ENCODE assay signal across 20 cellular contexts in genomic region chr19:57825501-57825900, GRCh38. TPM values are rescaled to one million over a fixed set of nuclear protein-coding genes. Genes with fewer than 3 reads are reported as not detected.
DNase-seq lines count a peak whose midpoint lies in the region; FAIRE-seq and TF ChIP-seq lines count a peak whose summit lies in the region.
"Had no signal": no experiment of that assay in that cellular context is flagged by ENCODE, and none has a peak within 500 bp of the region (broad histone marks: within the 10 kb centered on the region; RNA-seq: fewer than 3 reads in every experiment).

No MANE protein-coding gene starts in this region.

- TF ChIP-seq POLR2A in breast epithelium (IDR thresholded peaks at IDR 0.05) (no peak), GM12891 (IDR thresholded peaks at IDR 0.05; ENCODE audit: low read depth, low read length) (no peak)

- no peak overlapping the region for H3K14ac ChIP-seq in mesenchymal stem cell (ENCODE audit: low read length in 2 of 2)

- no peak overlapping the region for H2BK12ac ChIP-seq in mesenchymal stem cell (ENCODE audit: low read length in 2 of 2)

- H3K9ac ChIP-seq in mesenchymal stem cell (ENCODE audit: low read length), result no peak overlapping the region

- H3K36me3 ChIP-seq in mesenchymal stem cell (ENCODE audit: control insufficient read depth in 1 of 2, insufficient read depth in 2 of 2, low read depth in 1 of 2, low read length in 2 of 2), result peaks cover 9 to 30% of the 10 kb centered on the region in 2 experiments
- H3K36me3 ChIP-seq in breast epithelium, result no peaks in the 10 kb centered on the region

- H3K27me3 ChIP-seq in mesenchymal stem cell (ENCODE audit: control insufficient read depth in 1 of 2, insufficient read depth in 1 of 2, low read length in 2 of 2), result no peaks in the 10 kb centered on the region
- no peaks in the 10 kb centered on the region for H3K27me3 ChIP-seq in breast epithelium
- H3K27me3 ChIP-seq: BE2C had no signal

- no peak overlapping the region for H3K4me2 ChIP-seq in mesenchymal stem cell (ENCODE audit: low read length, poor library complexity, severe bottlenecking)

- H3K9me3 ChIP-seq in mesenchymal stem cell (ENCODE audit: control insufficient read depth, low read length), result no peaks in the 10 kb centered on the region
- H3K9me3 ChIP-seq in breast epithelium, result peaks cover 0 to 18% of the 10 kb centered on the region in 2 donors
- H3K9me3 ChIP-seq: BE2C, Caco-2 had no signal

- no peak for FAIRE-seq in GM12891 (lab: Jason Lieb, UNC)
- FAIRE-seq: A204.1, D721Med, G401.6 had no signal

- H2BK120ac ChIP-seq in mesenchymal stem cell (ENCODE audit: low read depth, low read length), result no peak overlapping the region

- no peak overlapping the region for H2AK5ac ChIP-seq in mesenchymal stem cell (ENCODE audit: low read length, severe bottlenecking)

- H3K4me3 Mint-ChIP-seq in progenitor cell of endocrine pancreas (ENCODE audit: low read depth), result no peak overlapping the region
- H3K4me3 Mint-ChIP-seq: HFFc6 had no signal

- H3K27ac ChIP-seq in RWPE1, result peak overlapping the region; percentile 10; the same call in 1 of the 2 replicates
- peak overlapping the region; percentile 97 for H3K27ac ChIP-seq in VCaP
- peak overlapping the region; percentile 14 for H3K27ac ChIP-seq in mesenchymal stem cell (ENCODE audit: low read length, poor library complexity, severe bottlenecking)
- no peak overlapping the region for H3K27ac ChIP-seq in breast epithelium
- H3K27ac ChIP-seq: HL-60 had no signal

- H3K23ac ChIP-seq in mesenchymal stem cell (ENCODE audit: low read length in 2 of 2), result no peak overlapping the region

- CTCF ChIA-PET in RWPE1 (lab: Yijun Ruan, JAX) (no interaction called here), GM10248 (lab: Yijun Ruan, JAX) (no interaction called here)

- H3K4me3 ChIP-seq in mesenchymal stem cell (ENCODE audit: insufficient read depth in 1 of 2, low read depth in 1 of 2, low read length in 2 of 2) (no peak overlapping the region), breast epithelium (no peak overlapping the region)

- H3K4me1 ChIP-seq in mesenchymal stem cell (ENCODE audit: control insufficient read depth, insufficient read depth, low read depth, low read length) (peaks cover 16% of the 10 kb centered on the region), breast epithelium (peaks cover 0 to 4% of the 10 kb centered on the region in 2 donors)
- H3K4me1 ChIP-seq: BE2C had no signal

- no peak overlapping the region for H2AFZ ChIP-seq in mesenchymal stem cell (ENCODE audit: low read depth, low read length)

- over 99% methylated on average over 6 of the region's 7 CpGs for WGBS in mesenchymal stem cell

- intact Hi-C loops in breast epithelium (cut with DNase I; ENCODE audit: low total_unique reads), result no loop called here

- peaks cover 25% of the 10 kb centered on the region for H3K36me3 Mint-ChIP-seq in progenitor cell of endocrine pancreas (ENCODE audit: insufficient read depth)

- H3K4me1 Mint-ChIP-seq in progenitor cell of endocrine pancreas (ENCODE audit: low read depth), result peaks cover 65% of the 10 kb centered on the region

- POLR2A ChIA-PET in RWPE1 (lab: Yijun Ruan, JAX; ENCODE audit: low non-redundant PET) (no interaction called here), GM10248 (lab: Yijun Ruan, JAX) (no interaction called here)

- H3K79me1 ChIP-seq in mesenchymal stem cell (replicated peaks; ENCODE audit: low read length, poor library complexity, severe bottlenecking), result peaks cover 7% of the 10 kb centered on the region

- no peaks in the 10 kb centered on the region for H3K27me3 Mint-ChIP-seq in progenitor cell of endocrine pancreas
- H3K27me3 Mint-ChIP-seq: CD4-positive, CD25-positive, alpha-beta regulatory T cell had no signal

- H2BK5ac ChIP-seq in mesenchymal stem cell (ENCODE audit: low read depth, low read length, poor library complexity, severe bottlenecking), result no peak overlapping the region

- no peak for TF ChIP-seq CTCF in RWPE1 (conservative IDR thresholded peaks at IDR 0.05; ENCODE audit: low read depth)
- no peak for TF ChIP-seq CTCF in VCaP (conservative IDR thresholded peaks at IDR 0.05)
- TF ChIP-seq CTCF in progenitor cell of endocrine pancreas (IDR thresholded peaks at IDR 0.05; ENCODE audit: unreplicated experiment), result no peak
- no peak for TF ChIP-seq CTCF in breast epithelium (IDR thresholded peaks at IDR 0.05)
- TF ChIP-seq CTCF in GM10248 (IDR thresholded peaks at IDR 0.05; ENCODE audit: control extremely low read depth, extremely low read depth, low read depth, missing control alignments), result no peak

- H3K4ac ChIP-seq in mesenchymal stem cell (ENCODE audit: low read depth in 1 of 2, low read length in 2 of 2), result no peak overlapping the region

- no peak overlapping the region for H4K91ac ChIP-seq in mesenchymal stem cell (ENCODE audit: low read length)

- DNase-seq in RWPE1 (ENCODE audit: low spot score) (no peak), mesenchymal stem cell (peak; percentile 50), progenitor cell of endocrine pancreas (ENCODE audit: low spot score, unreplicated experiment) (no peak), breast epithelium (ENCODE audit: low spot score in 2 of 2) (no peak), GM12891 (ENCODE audit: insufficient read length, low spot score) (no peak), GM10248 (ENCODE audit: extremely low spot score) (no peak)
- DNase-seq: ACHN; BE2C; C1 segment of cervical spinal cord; Caco-2; CD4-positive, CD25-positive, alpha-beta regulatory T cell; GOT3; H7; HFFc6; IMR-90 had no signal

- H2BK15ac ChIP-seq in mesenchymal stem cell (ENCODE audit: low read depth, poor library complexity, severe bottlenecking), result no peak overlapping the region

- H3K9me3 Mint-ChIP-seq in progenitor cell of endocrine pancreas (ENCODE audit: low read depth), result no peaks in the 10 kb centered on the region
- H3K9me3 Mint-ChIP-seq: HFFc6 had no signal

- peak overlapping the region; percentile 49 for H3K27ac Mint-ChIP-seq in progenitor cell of endocrine pancreas
- H3K27ac Mint-ChIP-seq: HFFc6 had no signal

- no peak overlapping the region for H4K8ac ChIP-seq in mesenchymal stem cell (ENCODE audit: low read length)

- no peak overlapping the region for H3K18ac ChIP-seq in mesenchymal stem cell (ENCODE audit: low read depth in 1 of 2, low read length in 2 of 2)

TF ChIP-seq in GM12891, 5 proteins besides CTCF, POLR2A, EP300 and RAD21:
- TF ChIP-seq PAX5 (IDR thresholded peaks at IDR 0.05; ENCODE audit: insufficient read depth, low read length, severe bottlenecking), result no peak
- no peak for TF ChIP-seq TAF1 (IDR thresholded peaks at IDR 0.05; ENCODE audit: low read depth, low read length)
- TF ChIP-seq POLR2AphosphoS5 (IDR thresholded peaks at IDR 0.05; ENCODE audit: low read depth, low read length), result no peak
- no peak for TF ChIP-seq SPI1 (IDR thresholded peaks at IDR 0.05; ENCODE audit: low read depth, low read length)
- TF ChIP-seq POU2F2 (IDR thresholded peaks at IDR 0.05; ENCODE audit: low read depth, low read length), result no peak

RNA-seq across cellular contexts. Expression of gene ZNF587B, which starts 4.6 kb away (rescaled TPM):
- polyA plus RNA-seq in mesenchymal stem cell (2013, experiment 1 of 2), result 3.9 TPM
- 4.3 TPM for polyA plus RNA-seq in mesenchymal stem cell (2013, experiment 2 of 2)
- total RNA-seq in progenitor cell of endocrine pancreas (24.9 and 29.8 TPM in 2 replicates), breast epithelium (10 to 100 TPM; 10.7 to 26.6 (median 25.2) TPM)
- 12.1 TPM for polyA plus RNA-seq in GM12891 (2012; ENCODE audit: low read depth, missing spikeins)

RNA-seq across cellular contexts. Expression of gene ZNF552, which starts 10.8 kb away (rescaled TPM):
- 2.3 TPM for polyA plus RNA-seq in mesenchymal stem cell (2013, experiment 1 of 2)
- 2.3 TPM for polyA plus RNA-seq in mesenchymal stem cell (2013, experiment 2 of 2)
- 27.2 and 27.9 TPM in 2 replicates for total RNA-seq in progenitor cell of endocrine pancreas
- total RNA-seq in breast epithelium, result 10 to 100 TPM in 2 of 3 donors, 1 to 10 TPM in 1; 4.0 to 71.4 (median 54.9) TPM
- polyA plus RNA-seq in GM12891 (2012; ENCODE audit: low read depth, missing spikeins), result 6.4 TPM

RNA-seq across cellular contexts. Expression of gene ZNF587, which starts 24.2 kb away (rescaled TPM):
- polyA plus RNA-seq in mesenchymal stem cell (2013, experiment 1 of 2), result 9.8 TPM
- 10.2 TPM for polyA plus RNA-seq in mesenchymal stem cell (2013, experiment 2 of 2)
- total RNA-seq in progenitor cell of endocrine pancreas (88.4 and 93.7 TPM in 2 replicates), breast epithelium (10 to 100 TPM; 14.4 to 45.4 (median 35.1) TPM)
- polyA plus RNA-seq in GM12891 (2012; ENCODE audit: low read depth, missing spikeins), result 6.0 TPM

RNA-seq across cellular contexts. Expression of gene ZNF586, which starts 56.0 kb away (rescaled TPM):
- 3.4 TPM for polyA plus RNA-seq in mesenchymal stem cell (2013, experiment 1 of 2)
- polyA plus RNA-seq in mesenchymal stem cell (2013, experiment 2 of 2), result 3.8 TPM
- total RNA-seq in progenitor cell of endocrine pancreas, result 33.1 and 33.2 TPM in 2 replicates
- total RNA-seq in breast epithelium, result 10 to 100 TPM in 2 of 3 donors, 1 to 10 TPM in 1; 9.9 to 40.5 (median 13.4) TPM
- polyA plus RNA-seq in GM12891 (2012; ENCODE audit: low read depth, missing spikeins), result 12.4 TPM

Comparison
In these comparisons a context has a peak if more than half of its experiments do, and no peak if none do; other contexts are left out.
1. H3K27ac ChIP-seq: peak in RWPE1 (single experiment), VCaP (single experiment) and mesenchymal stem cell (single experiment); none in breast epithelium (0 of 2).